ENCODE assay signal across 8 cellular contexts in genomic region chr16:89246903-89247733, GRCh38. TPM values are rescaled to one million over a fixed set of nuclear protein-coding genes. Genes with fewer than 3 reads are reported as not detected.
A peak's percentile ranks its signal among the peaks of the same experiment; 100 is the strongest.
DNase-seq lines count a peak whose midpoint lies in the region; ATAC-seq, FAIRE-seq and TF ChIP-seq lines count a peak whose summit lies in the region.

No MANE protein-coding gene starts in this region.

- H3K27me3 Mint-ChIP-seq in activated T-cell treated with anti-CD3 and anti-CD28 coated beads, Interleukin-2, amount 50 U/mL, for 24 hours: no peaks in the 10 kb centered on the region

- H3K9me3 ChIP-seq in A549 (no peaks in the 10 kb centered on the region), muscle layer of colon (ENCODE audit: low read length) (no peaks in the 10 kb centered on the region)

- peaks cover 7% of the 10 kb centered on the region for H3K9me3 Mint-ChIP-seq in activated T-cell treated with anti-CD3 and anti-CD28 coated beads, Interleukin-2, amount 50 U/mL, for 24 hours

- H3K36me3 ChIP-seq in muscle layer of colon (ENCODE audit: insufficient read depth, low read length): no peaks in the 10 kb centered on the region

- TF ChIP-seq EP300 in A549 (IDR thresholded peaks at IDR 0.05): no peak

- peaks cover 3% of the 10 kb centered on the region for H3K36me3 Mint-ChIP-seq in activated T-cell treated with anti-CD3 and anti-CD28 coated beads, Interleukin-2, amount 50 U/mL, for 24 hours (ENCODE audit: low read depth)

- H3K4me1 Mint-ChIP-seq in activated T-cell treated with anti-CD3 and anti-CD28 coated beads, Interleukin-2, amount 50 U/mL, for 24 hours (ENCODE audit: low read depth): peaks cover 13% of the 10 kb centered on the region

- H3K4me3 ChIP-seq in A549 (peak overlapping the region; percentile 53), muscle layer of colon (ENCODE audit: low read depth in 1 of 2, low read length in 2 of 2) (peak overlapping the region; percentile 42 to 50)

- TF ChIP-seq POLR2A in A549 (IDR thresholded peaks at IDR 0.05; ENCODE audit: low read length): peak; percentile 55

- 33% methylated on average over 15 of the region's 78 CpGs for WGBS in A549 (ENCODE audit: missing lambda C conversion rate)

- no peak for FAIRE-seq in A549 (lab: Jason Lieb, UNC)

- POLR2A ChIA-PET in A549 (lab: Yijun Ruan, JAX): interaction anchor here (0.6 to 1.3 kb wide), 5 partner anchors 8 to 261 kb away, joined by 3 to 5 read pairs (median 4); partner anchors contain the start of genes SPG7 and ZNF778

- peak overlapping the region; percentile 76 for H3K4me3 Mint-ChIP-seq in activated T-cell treated with anti-CD3 and anti-CD28 coated beads, Interleukin-2, amount 50 U/mL, for 24 hours

- no peak for TF ChIP-seq RAD21 in A549 (conservative IDR thresholded peaks at IDR 0.05 in 1 of 2, IDR thresholded peaks at IDR 0.05 in 1 of 2)

- H3K27ac Mint-ChIP-seq in activated T-cell treated with anti-CD3 and anti-CD28 coated beads, Interleukin-2, amount 50 U/mL, for 24 hours: peak overlapping the region; percentile 85

- H3K4me2 ChIP-seq in A549: peak overlapping the region; percentile 86

- CTCF ChIA-PET in A549 (lab: Yijun Ruan, JAX): interaction anchor here (0.7 to 2.4 kb wide), 2 partner anchors 42 to 256 kb away, joined by 3 to 12 read pairs; no protein-coding TSS in a partner anchor

- DNase-seq in A549 (ENCODE audit: low read depth in 1 of 2, low spot score in 1 of 2) (peak; percentile 82 to 91), NOMO-1 treated with dmso at 0.1 percent for 144 hours (lab: John Stamatoyannopoulos, UW; ENCODE audit: unreplicated experiment) (peak; percentile 38)
- peak; percentile 99 for DNase-seq in activated T-cell treated with anti-CD3 and anti-CD28 coated beads, Interleukin-2, amount 50 U/mL, for 24 hours
- DNase-seq in stimulated activated CD8-positive, alpha-beta memory T cell treated with anti-CD3 and anti-CD28 coated beads, Interleukin-4, amount 100 ng/mL, for 24 hours (ENCODE audit: low read depth): peak; percentile 91

- H3K9ac ChIP-seq in muscle layer of colon (ENCODE audit: low read length): no peak overlapping the region

- ATAC-seq in A549: peak; percentile 85 to 92
- ATAC-seq in GM18511 (IDR thresholded peaks at IDR 0.05; ENCODE audit: unreplicated experiment): peak; percentile 84
- ATAC-seq in HG03342 (IDR thresholded peaks at IDR 0.05; ENCODE audit: unreplicated experiment): peak; percentile 71
- peak; percentile 98 for ATAC-seq in esophagus mucosa

- peaks cover 0 to 8% of the 10 kb centered on the region in 2 donors for H3K27me3 ChIP-seq in muscle layer of colon (ENCODE audit: control insufficient read depth in 1 of 2, insufficient read depth in 2 of 2, low read length in 2 of 2)

- H3K27ac ChIP-seq in A549: peak overlapping the region; percentile 84 to 92
- H3K27ac ChIP-seq in muscle layer of colon (ENCODE audit: low read depth, low read length): no peak overlapping the region

- no peak for TF ChIP-seq CTCF in A549 (IDR thresholded peaks at IDR 0.05)

- H3K4me1 ChIP-seq in A549 (no peaks in the 10 kb centered on the region), muscle layer of colon (ENCODE audit: insufficient read depth, low read length) (no peaks in the 10 kb centered on the region)

TF ChIP-seq in A549, 52 proteins besides CTCF, POLR2A, EP300 and RAD21:
- peak; percentile 65; the same call in 1 of the 2 replicates for TF ChIP-seq E2F6 (IDR thresholded peaks at IDR 0.05; ENCODE audit: borderline replicate concordance, low read depth)
- no peak for TF ChIP-seq REST (IDR thresholded peaks at IDR 0.05)
- 0 out of 2 replicates have a peak, but pooled peaks have one; percentile 29 for TF ChIP-seq PBX3 (IDR thresholded peaks at IDR 0.05)
- peak; percentile 50 for TF ChIP-seq MAX (IDR thresholded peaks at IDR 0.05)
- 0 out of 5 replicates have a peak, but pooled peaks of 1 of the 2 experiments have one; percentile 32 for TF ChIP-seq JUN (IDR thresholded peaks at IDR 0.05)
- no peak for TF ChIP-seq TFCP2L1 (CRISPR knock-in tag; IDR thresholded peaks at IDR 0.05)
- TF ChIP-seq TP53 (CRISPR knock-in tag; IDR thresholded peaks at IDR 0.05): no peak

RNA-seq across cellular contexts. Expression of gene ZNF778, which starts 29.6 kb away (rescaled TPM):
- polyA plus RNA-seq in A549 (2011; rRNA removed) (9.5 and 10.5 TPM in 2 replicates), A549 (2017; fragmentation: RNase III; extraction: RNeasy Plus Mini Kit Qiagen cat#74134 plus additional on column Dnase treatment) (5.8 to 7.0 TPM (median 7.0 TPM) in 3 replicates)
- 3.9 and 4.5 TPM in 2 replicates for polyA plus RNA-seq in A549 (2012; cell fraction: cytosol; rRNA removed)
- 2.6 and 3.2 TPM in 2 replicates for polyA plus RNA-seq in A549 (2012; cell fraction: nucleus; rRNA removed)
- 11.7 and 12.7 TPM in 2 replicates for polyA minus RNA-seq in A549 (2011; rRNA and poly(A)+ RNA removed)
- total RNA-seq in esophagus mucosa: 5.3 TPM

RNA-seq across cellular contexts. Expression of gene SLC22A31, which starts 46.8 kb away (rescaled TPM):
- polyA plus RNA-seq in A549 (2011; rRNA removed) (0.36 and 0.42 TPM in 2 replicates), A549 (2017; fragmentation: RNase III; extraction: RNeasy Plus Mini Kit Qiagen cat#74134 plus additional on column Dnase treatment) (0.77 to 1.1 TPM (median 0.98 TPM) in 3 replicates)
- 0.67 and 1.2 TPM in 2 replicates for polyA plus RNA-seq in A549 (2012; cell fraction: cytosol; rRNA removed)
- 15.1 and 16.4 TPM in 2 replicates for polyA plus RNA-seq in A549 (2012; cell fraction: nucleus; rRNA removed)
- 0.15 TPM in 1 of 2 replicates, not detected in the other for polyA minus RNA-seq in A549 (2011; rRNA and poly(A)+ RNA removed)
- total RNA-seq in esophagus mucosa: not detected

Comparison
In these comparisons a context has a peak if more than half of its experiments do, and no peak if none do; other contexts are left out.
1. DNase-seq: peak in every context shown above with its lines; median percentile 99 in activated T-cell treated with anti-CD3 and anti-CD28 coated beads, Interleukin-2, amount 50 U/mL, for 24 hours; 91 in stimulated activated CD8-positive, alpha-beta memory T cell treated with anti-CD3 and anti-CD28 coated beads, Interleukin-4, amount 100 ng/mL, for 24 hours; 86 in A549; 38 in NOMO-1 treated with dmso at 0.1 percent for 144 hours.